Comparison of ENCODE assay signal across 14 cellular contexts in genomic region chr3:152278674-152279427, GRCh38. TPM values are rescaled to one million over a fixed set of nuclear protein-coding genes. Genes with fewer than 3 reads are reported as not detected.
A peak's percentile ranks its signal among the peaks of the same experiment; 100 is the strongest.
DNase-seq lines count a peak whose midpoint lies in the region; ATAC-seq, FAIRE-seq and TF ChIP-seq lines count a peak whose summit lies in the region.
"Had no signal": no experiment of that assay in that cellular context is flagged by ENCODE, and none has a peak within 500 bp of the region (broad histone marks: within the 10 kb centered on the region; RNA-seq: fewer than 3 reads in every experiment).

No MANE protein-coding gene starts in this region.

- peaks cover 100% of the 10 kb centered on the region for H3K79me2 ChIP-seq in SU-DHL-6 (ENCODE audit: insufficient read depth, low read length)

- H3K9ac ChIP-seq in SU-DHL-6 (ENCODE audit: low read length), result peak overlapping the region; percentile 1; the same call in 1 of the 2 replicates

- intact Hi-C loops in ovary (cut with DNase I), result no loop called here

- peak; percentile 15 for DNase-seq in NCI-H82 (lab: John Stamatoyannopoulos, UW)
- DNase-seq in NCI-H82 treated with DMSO at 0.1 percent for 48 hours (lab: John Stamatoyannopoulos, UW; ENCODE audit: unreplicated experiment), result no peak
- DNase-seq in fibroblast of mammary gland (ENCODE audit: low read depth), result peak; percentile 43
- no peak for DNase-seq in stimulated activated effector memory CD8-positive, alpha-beta T cell treated with anti-CD3 and anti-CD28 coated beads, Interleukin-12 subunit alpha, Interleukin-12 subunit beta, amount 100 ng/mL, for 72 hours (ENCODE audit: low spot score in 2 of 2)
- DNase-seq in amniotic stem cell (lab: John Stamatoyannopoulos, UW), result no peak
- DNase-seq in frontal cortex (ENCODE audit: low spot score in 2 of 2), result no peak
- DNase-seq in ovary, result no peak
- DNase-seq: NCI-H2081 treated with DMSO at 0.1 percent for 48 hours, posterior cingulate gyrus, SHP77 had no signal

- peak overlapping the region; percentile 59 for H3K4me3 Mint-ChIP-seq in stimulated activated effector memory CD8-positive, alpha-beta T cell treated with anti-CD3 and anti-CD28 coated beads, Interleukin-12 subunit alpha, Interleukin-12 subunit beta, amount 100 ng/mL, for 72 hours

- H3K36me3 ChIP-seq in SU-DHL-6 (ENCODE audit: low read length), result 0 out of 2 replicates have a peak, but pooled peaks cover under 1% of the 10 kb centered on the region
- no peaks in the 10 kb centered on the region for H3K36me3 ChIP-seq in ovary

- peaks cover 4% of the 10 kb centered on the region for H3K36me3 Mint-ChIP-seq in stimulated activated effector memory CD8-positive, alpha-beta T cell treated with anti-CD3 and anti-CD28 coated beads, Interleukin-12 subunit alpha, Interleukin-12 subunit beta, amount 100 ng/mL, for 72 hours

- TF ChIP-seq POLR2A in ovary (IDR thresholded peaks at IDR 0.05), result no peak

- no peaks in the 10 kb centered on the region for H3K9me3 Mint-ChIP-seq in stimulated activated effector memory CD8-positive, alpha-beta T cell treated with anti-CD3 and anti-CD28 coated beads, Interleukin-12 subunit alpha, Interleukin-12 subunit beta, amount 100 ng/mL, for 72 hours

- H3K4me2 ChIP-seq in SU-DHL-6 (ENCODE audit: low read depth, low read length, poor library complexity, severe bottlenecking), result peak overlapping the region; percentile 91

- H3K9me2 ChIP-seq in SU-DHL-6 (replicated peaks; ENCODE audit: insufficient read depth, low read length), result no peaks in the 10 kb centered on the region

- H3K27me3 ChIP-seq in SU-DHL-6 (ENCODE audit: low read length) (no peaks in the 10 kb centered on the region), ovary (no peaks in the 10 kb centered on the region)

- peak; percentile 73 for ATAC-seq in stimulated activated effector memory CD8-positive, alpha-beta T cell treated with anti-CD3 and anti-CD28 coated beads, Interleukin-12 subunit alpha, Interleukin-12 subunit beta, amount 100 ng/mL, for 72 hours

- H3F3A ChIP-seq in SU-DHL-6 (ENCODE audit: insufficient read depth), result peaks cover 75% of the 10 kb centered on the region

- H3K9me3 ChIP-seq in SU-DHL-6 (ENCODE audit: insufficient read depth, low read length), result no peaks in the 10 kb centered on the region
- H3K9me3 ChIP-seq in ovary, result no peaks in the 10 kb centered on the region

- TF ChIP-seq EP300 in ovary (IDR thresholded peaks at IDR 0.05), result no peak

- peaks cover 91% of the 10 kb centered on the region for H4K20me1 ChIP-seq in SU-DHL-6 (ENCODE audit: low read depth, low read length)

- TF ChIP-seq CTCF in SU-DHL-6 (IDR thresholded peaks at IDR 0.05; ENCODE audit: insufficient read depth, low read length, poor library complexity, severe bottlenecking) (no peak), fibroblast of mammary gland (conservative IDR thresholded peaks at IDR 0.05; ENCODE audit: control insufficient read depth, insufficient read depth, low read depth, low read length) (no peak), ovary (IDR thresholded peaks at IDR 0.05) (no peak)

- WGBS in ovary, 3 donors, result 81 to 83% (median 82%) methylated on average over 6 of the region's 6 CpGs

- H3K4me1 ChIP-seq in ovary (ENCODE audit: insufficient read depth), result peaks cover 16% of the 10 kb centered on the region

- H2AFZ ChIP-seq in SU-DHL-6 (ENCODE audit: low read depth, low read length, severe bottlenecking), result no peak overlapping the region

- peak overlapping the region; percentile 72 for H3K27ac Mint-ChIP-seq in stimulated activated effector memory CD8-positive, alpha-beta T cell treated with anti-CD3 and anti-CD28 coated beads, Interleukin-12 subunit alpha, Interleukin-12 subunit beta, amount 100 ng/mL, for 72 hours

- peaks cover 54% of the 10 kb centered on the region for H3K4me1 Mint-ChIP-seq in stimulated activated effector memory CD8-positive, alpha-beta T cell treated with anti-CD3 and anti-CD28 coated beads, Interleukin-12 subunit alpha, Interleukin-12 subunit beta, amount 100 ng/mL, for 72 hours

- peak overlapping the region; percentile 22 for H3K4me3 ChIP-seq in SU-DHL-6 (ENCODE audit: insufficient read depth, low read length, poor library complexity, severe bottlenecking)
- H3K4me3 ChIP-seq in fibroblast of mammary gland (ENCODE audit: control insufficient read depth, low read depth, low read length), result no peak overlapping the region
- no peak overlapping the region for H3K4me3 ChIP-seq in ovary

- H3K27ac ChIP-seq in SU-DHL-6 (ENCODE audit: low read depth, low read length) (peak overlapping the region; percentile 34; the same call in 1 of the 2 replicates), ovary (no peak overlapping the region)
- H3K27ac ChIP-seq: 22Rv1 had no signal

- no peak for FAIRE-seq in frontal cortex (lab: Jason Lieb, UNC)
- FAIRE-seq: endometrium, G401.6 had no signal

RNA-seq across cellular contexts. Expression of gene MBNL1, which starts 10.1 kb away (rescaled TPM):
- total RNA-seq in frontal cortex (44.0 TPM), ovary (100 to 1,000 TPM; 117 to 152 (median 127) TPM)
- polyA plus RNA-seq in ovary, result 10 to 100 TPM; 39.7 to 66.1 TPM

Comparison
In these comparisons a context has a peak if more than half of its experiments do, and no peak if none do; other contexts are left out.
1. DNase-seq: peak in NCI-H82 (single experiment) and fibroblast of mammary gland (single experiment); none in NCI-H82 treated with DMSO at 0.1 percent for 48 hours (single experiment), stimulated activated effector memory CD8-positive, alpha-beta T cell treated with anti-CD3 and anti-CD28 coated beads, Interleukin-12 subunit alpha, Interleukin-12 subunit beta, amount 100 ng/mL, for 72 hours (0 of 2), amniotic stem cell (single experiment), frontal cortex (0 of 2) and ovary (0 of 5).